Comparison of ENCODE assay signal across 1 cellular context in genomic region chr19:51687791-51688664, GRCh38.
TF ChIP-seq lines count a peak whose summit lies in the region.

No MANE protein-coding gene starts in this region.

TF ChIP-seq in HepG2, 621 proteins besides CTCF, POLR2A, EP300 and RAD21 (continues in another document):
- TF ChIP-seq GATA4 (IDR thresholded peaks at IDR 0.05; ENCODE audit: borderline replicate concordance, low read depth): no peak
- TF ChIP-seq TBX2 (CRISPR knock-in tag; IDR thresholded peaks at IDR 0.05; ENCODE audit: borderline replicate concordance): peak; percentile 39
- peak; percentile 13; the same call in 1 of the 2 replicates for TF ChIP-seq ZFY (CRISPR knock-in tag; IDR thresholded peaks at IDR 0.05)
- TF ChIP-seq THAP9 (CRISPR knock-in tag; IDR thresholded peaks at IDR 0.05; ENCODE audit: borderline replicate concordance): peak; percentile 59
- TF ChIP-seq MTA1 (CRISPR knock-in tag; IDR thresholded peaks at IDR 0.05; ENCODE audit: borderline replicate concordance): 0 out of 2 replicates have a peak, but pooled peaks have one; percentile 10
- TF ChIP-seq MED8 (CRISPR knock-in tag; IDR thresholded peaks at IDR 0.05; ENCODE audit: insufficient replicate concordance): no peak
- TF ChIP-seq PAXIP1 (CRISPR knock-in tag; conservative IDR thresholded peaks at IDR 0.05): 0 out of 2 replicates have a peak, but pooled peaks have one; percentile 15
- TF ChIP-seq SAP130 (CRISPR knock-in tag; IDR thresholded peaks at IDR 0.05; ENCODE audit: low read depth): peak; percentile 23
- no peak for TF ChIP-seq NKX3-1 (CRISPR knock-in tag; IDR thresholded peaks at IDR 0.05)
- TF ChIP-seq ZNF281 (CRISPR knock-in tag; IDR thresholded peaks at IDR 0.05; ENCODE audit: borderline replicate concordance): peak; percentile 29; the same call in 1 of the 2 replicates
- peak; percentile 45 for TF ChIP-seq ZNF687 (CRISPR knock-in tag; IDR thresholded peaks at IDR 0.05)
- peak; percentile 85 for TF ChIP-seq ZSCAN25 (CRISPR knock-in tag; IDR thresholded peaks at IDR 0.05)
- TF ChIP-seq HDAC1 (CRISPR knock-in tag; IDR thresholded peaks at IDR 0.05): peak; percentile 49; the same call in 1 of the 2 replicates
- TF ChIP-seq NCOA2 (CRISPR knock-in tag; IDR thresholded peaks at IDR 0.05): no peak
- TF ChIP-seq ZFP91 (CRISPR knock-in tag; IDR thresholded peaks at IDR 0.05; ENCODE audit: borderline replicate concordance): 0 out of 2 replicates have a peak, but pooled peaks have one; percentile 26
- TF ChIP-seq ZNF891 (CRISPR knock-in tag; IDR thresholded peaks at IDR 0.05): peak; percentile 45; the same call in 1 of the 2 replicates
- TF ChIP-seq ATF4 (CRISPR knock-in tag; IDR thresholded peaks at IDR 0.05): 0 out of 4 replicates have a peak, but pooled peaks of 1 of the 2 experiments have one; percentile 39
- peak; percentile 24; the same call in 1 of the 2 replicates for TF ChIP-seq ZFX (CRISPR knock-in tag; IDR thresholded peaks at IDR 0.05; ENCODE audit: low read depth)
- TF ChIP-seq ZBTB2 (CRISPR knock-in tag; IDR thresholded peaks at IDR 0.05; ENCODE audit: low read depth): peak; percentile 41; the same call in 1 of the 2 replicates
- TF ChIP-seq TARDBP (CRISPR knock-in tag; IDR thresholded peaks at IDR 0.05): 0 out of 2 replicates have a peak, but pooled peaks have one; percentile 40
- no peak for TF ChIP-seq HDAC6 (IDR thresholded peaks at IDR 0.05; ENCODE audit: low read depth, low read length)
- TF ChIP-seq RNF219 (CRISPR knock-in tag; IDR thresholded peaks at IDR 0.05): no peak
- TF ChIP-seq ARNT (IDR thresholded peaks at IDR 0.05): no peak
- TF ChIP-seq ZNF350 (CRISPR knock-in tag; IDR thresholded peaks at IDR 0.05; ENCODE audit: borderline replicate concordance, low read depth): peak; percentile 23; the same call in 1 of the 2 replicates
- TF ChIP-seq ZSCAN22 (CRISPR knock-in tag; IDR thresholded peaks at IDR 0.05): peak; percentile 97
- no peak for TF ChIP-seq MAZ (IDR thresholded peaks at IDR 0.05; ENCODE audit: borderline replicate concordance, low read depth, low read length)
- TF ChIP-seq MAZ (CRISPR knock-in tag; IDR thresholded peaks at IDR 0.05; ENCODE audit: low read depth): 0 out of 2 replicates have a peak, but pooled peaks have one; percentile 32
- TF ChIP-seq BORCS8-MEF2B (CRISPR knock-in tag; IDR thresholded peaks at IDR 0.05): no peak
- TF ChIP-seq LRRFIP1 (CRISPR knock-in tag; conservative IDR thresholded peaks at IDR 0.05): no peak
